In genomic region chr22:20011993-20012740, GRCh38 we compare ENCODE assay signal across 16 cellular contexts. TPM values are rescaled to one million over a fixed set of nuclear protein-coding genes. Genes with fewer than 3 reads are reported as not detected.
A peak's percentile ranks its signal among the peaks of the same experiment; 100 is the strongest.
DNase-seq lines count a peak whose midpoint lies in the region; ATAC-seq and TF ChIP-seq lines count a peak whose summit lies in the region.
"Had no signal": no experiment of that assay in that cellular context is flagged by ENCODE, and none has a peak within 500 bp of the region (broad histone marks: within the 10 kb centered on the region; RNA-seq: fewer than 3 reads in every experiment).

No MANE protein-coding gene starts in this region.

- POLR2A ChIA-PET in WTC11 (lab: Charles Lee), result interaction anchor here (0.5 to 1.1 kb wide), 2 partner anchors 18 to 49 kb away, joined by 4 to 6 read pairs; no protein-coding TSS in a partner anchor

- CTCF ChIA-PET in WTC11 (lab: Charles Lee), result interaction anchor here (1.1 to 6.5 kb wide), 9 partner anchors 11 to 282 kb away, joined by 3 to 181 read pairs (median 15); no protein-coding TSS in a partner anchor

- H3K27me3 Mint-ChIP-seq in WTC11 (ENCODE audit: low read depth) (peaks cover 16% of the 10 kb centered on the region), GM23338 (ENCODE audit: insufficient read depth, low read depth, poor library complexity) (peaks cover 12% of the 10 kb centered on the region)

- peaks cover 6% of the 10 kb centered on the region; the same call in 1 of the 2 replicates for H3K4me1 Mint-ChIP-seq in WTC11
- peaks cover 9% of the 10 kb centered on the region; the same call in 2 of the 3 replicates for H3K4me1 Mint-ChIP-seq in GM23338

- intact Hi-C loops in Right ventricle myocardium superior (cut with DNase I), result no loop called here
- intact Hi-C loops in left ventricle myocardium inferior (cut with micrococcal nuclease), result loop anchor here (5.0 kb wide), 1 partner anchor 40 kb away; no protein-coding TSS in a partner anchor
- intact Hi-C loops in posterior vena cava (cut with DNase I), result loop anchor here (2.0 kb wide), 1 partner anchor 41 kb away; no protein-coding TSS in a partner anchor

- no peaks in the 10 kb centered on the region for H3K9me3 Mint-ChIP-seq in WTC11
- no peaks in the 10 kb centered on the region for H3K9me3 Mint-ChIP-seq in GM23338
- H3K9me3 Mint-ChIP-seq: CD4-positive, alpha-beta memory T cell had no signal

- H3K27ac ChIP-seq in left ventricle myocardium inferior (replicated peaks), result no peak overlapping the region
- H3K27ac ChIP-seq in GM23338 (ENCODE audit: low read depth), result no peak overlapping the region
- H3K27ac ChIP-seq: GM23248 had no signal

- no peak overlapping the region for H3K4me3 ChIP-seq in left ventricle myocardium inferior
- H3K4me3 ChIP-seq in GM23338, result no peak overlapping the region
- H3K4me3 ChIP-seq: GM23248 had no signal

- H3K27me3 ChIP-seq in left ventricle myocardium inferior (ENCODE audit: low read depth) (no peaks in the 10 kb centered on the region), GM23338 (ENCODE audit: insufficient read depth) (peaks cover 13% of the 10 kb centered on the region)

- H3K27ac Mint-ChIP-seq in WTC11, result peak overlapping the region; percentile 70; the same call in 1 of the 2 replicates
- H3K27ac Mint-ChIP-seq in GM23338, result no peak overlapping the region

- H2AFZ ChIP-seq in GM23338, result no peak overlapping the region
- H2AFZ ChIP-seq: GM23248 had no signal

- peak; percentile 9 for DNase-seq in Right ventricle myocardium superior
- DNase-seq in left ventricle myocardium inferior, result no peak
- DNase-seq in WTC11 (ENCODE audit: low spot score), result no peak
- DNase-seq in islet precursor cell, result peak; percentile 34
- peak; percentile 68 for DNase-seq in posterior vena cava (ENCODE audit: low spot score)
- no peak for DNase-seq in T1000 (lab: John Stamatoyannopoulos, UW)
- DNase-seq in GM23338 (ENCODE audit: low spot score), result no peak
- DNase-seq in stimulated activated CD4-positive, alpha-beta T cell treated with anti-CD3 and anti-CD28 coated beads, Interleukin-4, amount 100 ng/mL, for 24 hours, result no peak
- DNase-seq: 8988T; CD4-positive, alpha-beta memory T cell; DMS153; GDM1; GM23248; NCI-H1694 treated with DMSO at 0.1 percent for 48 hours; NCI-H510A; NCI-H748 treated with DMSO at 0.1 percent for 48 hours had no signal

- H3K9me3 ChIP-seq in left ventricle myocardium inferior (replicated peaks), result no peaks in the 10 kb centered on the region

- no peaks in the 10 kb centered on the region for H3K9me2 ChIP-seq in GM23338 (ENCODE audit: insufficient read depth)

- H3K4me1 ChIP-seq in left ventricle myocardium inferior (peaks cover 50% of the 10 kb centered on the region), GM23338 (ENCODE audit: insufficient read depth) (peaks cover 3% of the 10 kb centered on the region; the same call in 1 of the 2 replicates)

- no peaks in the 10 kb centered on the region for H4K20me1 ChIP-seq in GM23338 (replicated peaks; ENCODE audit: insufficient read depth)

- no peaks in the 10 kb centered on the region for H3K79me2 ChIP-seq in GM23338 (replicated peaks; ENCODE audit: insufficient read depth)

- no peaks in the 10 kb centered on the region for H3K36me3 ChIP-seq in left ventricle myocardium inferior
- H3K36me3 ChIP-seq in GM23338 (ENCODE audit: insufficient read depth), result no peaks in the 10 kb centered on the region

- no peak for TF ChIP-seq CTCF in left ventricle myocardium inferior (IDR thresholded peaks at IDR 0.05; ENCODE audit: borderline replicate concordance)
- TF ChIP-seq CTCF in WTC11 (IDR thresholded peaks at IDR 0.05), result no peak
- no peak for TF ChIP-seq CTCF in GM23338 (conservative IDR thresholded peaks at IDR 0.05; ENCODE audit: low read depth in 2 of 2)

- no peak for ATAC-seq in Right ventricle myocardium superior (ENCODE audit: poor library complexity)
- ATAC-seq in WTC11, result no peak
- no peak for ATAC-seq in GM23338

- no peaks in the 10 kb centered on the region; the same call in 1 of the 2 replicates for H3F3A ChIP-seq in GM23338 (replicated peaks; ENCODE audit: low read depth)

- H3K4me2 ChIP-seq in GM23338, result no peak overlapping the region

- no peak overlapping the region for H3K4me3 Mint-ChIP-seq in WTC11
- H3K4me3 Mint-ChIP-seq in GM23338, result no peak overlapping the region

- no peaks in the 10 kb centered on the region for H3K36me3 Mint-ChIP-seq in WTC11
- H3K36me3 Mint-ChIP-seq in GM23338 (ENCODE audit: low read depth), result no peaks in the 10 kb centered on the region; the same call in 2 of the 3 replicates

TF ChIP-seq in WTC11, 78 proteins besides CTCF, POLR2A, EP300 and RAD21 (continues in another document):
- TF ChIP-seq, protein P1, sequence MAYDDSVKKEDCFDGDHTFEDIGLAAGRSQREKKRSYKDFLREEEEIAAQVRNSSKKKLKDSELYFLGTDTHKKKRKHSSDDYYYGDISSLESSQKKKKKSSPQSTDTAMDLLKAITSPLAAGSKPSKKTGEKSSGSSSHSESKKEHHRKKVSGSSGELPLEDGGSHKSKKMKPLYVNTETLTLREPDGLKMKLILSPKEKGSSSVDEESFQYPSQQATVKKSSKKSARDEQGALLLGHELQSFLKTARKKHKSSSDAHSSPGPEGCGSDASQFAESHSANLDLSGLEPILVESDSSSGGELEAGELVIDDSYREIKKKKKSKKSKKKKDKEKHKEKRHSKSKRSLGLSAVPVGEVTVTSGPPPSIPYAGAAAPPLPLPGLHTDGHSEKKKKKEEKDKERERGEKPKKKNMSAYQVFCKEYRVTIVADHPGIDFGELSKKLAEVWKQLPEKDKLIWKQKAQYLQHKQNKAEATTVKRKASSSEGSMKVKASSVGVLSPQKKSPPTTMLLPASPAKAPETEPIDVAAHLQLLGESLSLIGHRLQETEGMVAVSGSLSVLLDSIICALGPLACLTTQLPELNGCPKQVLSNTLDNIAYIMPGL (CRISPR knock-in tag; IDR thresholded peaks at IDR 0.05), result no peak
- TF ChIP-seq ZNF219 (CRISPR knock-in tag; IDR thresholded peaks at IDR 0.05; ENCODE audit: borderline replicate concordance) (no peak), CREM (CRISPR knock-in tag; IDR thresholded peaks at IDR 0.05) (no peak), OVOL2 (CRISPR knock-in tag; IDR thresholded peaks at IDR 0.05; ENCODE audit: borderline replicate concordance) (no peak), FOXP1 (CRISPR knock-in tag; IDR thresholded peaks at IDR 0.05; ENCODE audit: borderline replicate concordance) (no peak), SMAD3 (CRISPR knock-in tag; IDR thresholded peaks at IDR 0.05; ENCODE audit: borderline replicate concordance) (no peak)
- TF ChIP-seq, protein P2, sequence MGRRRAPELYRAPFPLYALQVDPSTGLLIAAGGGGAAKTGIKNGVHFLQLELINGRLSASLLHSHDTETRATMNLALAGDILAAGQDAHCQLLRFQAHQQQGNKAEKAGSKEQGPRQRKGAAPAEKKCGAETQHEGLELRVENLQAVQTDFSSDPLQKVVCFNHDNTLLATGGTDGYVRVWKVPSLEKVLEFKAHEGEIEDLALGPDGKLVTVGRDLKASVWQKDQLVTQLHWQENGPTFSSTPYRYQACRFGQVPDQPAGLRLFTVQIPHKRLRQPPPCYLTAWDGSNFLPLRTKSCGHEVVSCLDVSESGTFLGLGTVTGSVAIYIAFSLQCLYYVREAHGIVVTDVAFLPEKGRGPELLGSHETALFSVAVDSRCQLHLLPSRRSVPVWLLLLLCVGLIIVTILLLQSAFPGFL (CRISPR knock-in tag; IDR thresholded peaks at IDR 0.05; ENCODE audit: borderline replicate concordance), result no peak

TF ChIP-seq in GM23338, 12 proteins besides CTCF, POLR2A, EP300 and RAD21 (continues in another document):
- TF ChIP-seq STAT1 (IDR thresholded peaks at IDR 0.05; ENCODE audit: unreplicated experiment), result no peak
- no peak for TF ChIP-seq POLR2AphosphoS5 (IDR thresholded peaks at IDR 0.05; ENCODE audit: low read depth)
- no peak for TF ChIP-seq EZH2phosphoT487 (IDR thresholded peaks at IDR 0.05; ENCODE audit: unreplicated experiment)

RNA-seq across cellular contexts. Expression of gene ARVCF, which starts 4.5 kb away (rescaled TPM):
- 31.4 TPM for total RNA-seq in Right ventricle myocardium superior
- 25.4 TPM for total RNA-seq in left ventricle myocardium inferior
- total RNA-seq in WTC11 (2021), result 58.3 to 65.4 TPM (median 61.3 TPM) in 3 replicates
- total RNA-seq in posterior vena cava, result 10 to 100 TPM; 20.1 to 21.3 TPM
- 87.3 and 122 TPM in 2 replicates for total RNA-seq in GM23338 (2014; rRNA removed; shearing (Covaris generic))
- 15.3 and 15.6 TPM in 2 replicates for polyA plus RNA-seq in GM23338 (2016; fragmentation: Nextera tagmentation; extraction: Ambion mirVana)

RNA-seq across cellular contexts. Expression of gene TANGO2, which starts 8.7 kb away (rescaled TPM):
- total RNA-seq in Right ventricle myocardium superior (62.3 TPM), left ventricle myocardium inferior (71.7 TPM), WTC11 (2021) (13.2 to 16.8 TPM (median 14.8 TPM) in 3 replicates), posterior vena cava (10 to 100 TPM; 28.4 to 31.1 TPM)
- total RNA-seq in GM23338 (2014; rRNA removed; shearing (Covaris generic)), result 15.0 and 20.2 TPM in 2 replicates
- 6.7 and 6.9 TPM in 2 replicates for polyA plus RNA-seq in GM23338 (2016; fragmentation: Nextera tagmentation; extraction: Ambion mirVana)

Comparison
In these comparisons a context has a peak if more than half of its experiments do, and no peak if none do; other contexts are left out.
1. DNase-seq: peak in Right ventricle myocardium superior (single experiment), islet precursor cell (single experiment) and posterior vena cava (single experiment); none in left ventricle myocardium inferior (single experiment), WTC11 (single experiment), T1000 (single experiment), GM23338 (single experiment) and stimulated activated CD4-positive, alpha-beta T cell treated with anti-CD3 and anti-CD28 coated beads, Interleukin-4, amount 100 ng/mL, for 24 hours (single experiment).